In the genomic region with DNA sequence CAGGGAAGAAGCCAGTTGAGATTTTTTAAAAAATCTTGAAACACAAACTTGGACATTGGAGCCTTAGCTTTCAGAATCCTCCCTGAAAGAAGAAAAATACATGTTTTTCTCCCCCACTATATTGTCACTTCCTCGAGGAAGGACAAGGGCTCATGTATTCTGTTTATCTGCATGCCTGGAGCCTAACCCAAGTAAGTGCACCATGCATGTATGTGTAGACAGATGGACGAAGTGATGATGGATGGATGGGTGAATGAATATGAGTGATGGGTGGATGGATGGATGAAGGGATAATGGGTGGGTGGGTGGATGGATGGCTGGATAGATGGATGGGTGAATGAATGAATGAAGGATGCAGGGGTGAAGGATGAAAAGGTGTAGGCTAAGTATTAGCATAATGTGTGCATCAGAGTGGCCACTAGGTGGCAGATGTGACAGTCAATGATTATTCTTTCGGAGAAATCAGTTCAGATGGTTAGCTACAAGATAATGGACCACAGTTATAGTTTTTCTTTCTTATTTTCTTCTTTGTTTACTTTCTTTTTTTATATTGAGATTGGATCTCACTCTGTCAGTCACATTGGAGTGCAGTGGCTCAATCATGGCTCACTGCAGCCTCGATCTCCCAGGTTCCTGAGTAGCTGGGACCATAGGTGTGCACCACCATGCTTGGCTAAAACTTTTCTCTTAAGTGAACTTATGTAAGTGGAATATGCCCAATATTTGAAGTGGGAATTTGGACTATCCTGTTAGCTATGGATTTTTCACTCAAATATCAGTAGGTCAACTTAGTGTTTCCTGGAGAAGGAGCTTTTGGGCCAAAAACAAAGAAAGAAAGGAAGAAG, we compare ENCODE assay signal across 8 cellular contexts. TPM values are rescaled to one million over a fixed set of nuclear protein-coding genes. Genes with fewer than 3 reads are reported as not detected.
DNase-seq lines count a peak whose midpoint lies in the region; ATAC-seq and TF ChIP-seq lines count a peak whose summit lies in the region.

No MANE protein-coding gene starts in this region.

- H3K4me3 Mint-ChIP-seq in CD8-positive, alpha-beta T cell: no peak overlapping the region

- no peaks in the 10 kb centered on the region for H3K27me3 ChIP-seq in CD8-positive, alpha-beta T cell (ENCODE audit: insufficient read depth, low read length)
- H3K27me3 ChIP-seq in gastroesophageal sphincter: peaks cover 64% of the 10 kb centered on the region

- no peaks in the 10 kb centered on the region for H3K4me1 ChIP-seq in CD8-positive, alpha-beta T cell (ENCODE audit: insufficient read depth, low read length)
- H3K4me1 ChIP-seq in gastroesophageal sphincter: no peaks in the 10 kb centered on the region

- no peaks in the 10 kb centered on the region for H3K36me3 ChIP-seq in CD8-positive, alpha-beta T cell (ENCODE audit: insufficient read depth, low read length)
- no peaks in the 10 kb centered on the region for H3K36me3 ChIP-seq in gastroesophageal sphincter

- TF ChIP-seq EP300 in gastroesophageal sphincter (IDR thresholded peaks at IDR 0.05): no peak

- no peak overlapping the region for H3K4me3 ChIP-seq in CD8-positive, alpha-beta T cell (ENCODE audit: low read depth, low read length)
- H3K4me3 ChIP-seq in gastroesophageal sphincter: no peak overlapping the region
- no peak overlapping the region for H3K4me3 ChIP-seq in retinal pigment epithelial cell (ENCODE audit: low read length)

- no peaks in the 10 kb centered on the region for H3K9me3 ChIP-seq in CD8-positive, alpha-beta T cell (ENCODE audit: low read length)
- H3K9me3 ChIP-seq in gastroesophageal sphincter: peaks cover 0 to 17% (median 0%) of the 10 kb centered on the region in 3 donors

- no peak overlapping the region for H3K27ac ChIP-seq in CD8-positive, alpha-beta T cell (ENCODE audit: low read depth, low read length)
- no peak overlapping the region for H3K27ac ChIP-seq in gastroesophageal sphincter

- POLR2A ChIA-PET in CD8-positive, alpha-beta T cell (lab: Charles Lee): interaction anchor here (1.2 kb wide), 1 partner anchor 28 kb away, joined by 3 read pairs; no protein-coding TSS in a partner anchor

- H3K9me3 Mint-ChIP-seq in CD8-positive, alpha-beta T cell: peaks cover 11% of the 10 kb centered on the region

- TF ChIP-seq POLR2A in gastroesophageal sphincter (IDR thresholded peaks at IDR 0.05): no peak

- intact Hi-C loops in CD8-positive, alpha-beta T cell (cut with DNase I, micrococcal nuclease): no loop called here

- no peak overlapping the region for H3K27ac Mint-ChIP-seq in CD8-positive, alpha-beta T cell

- peak in 5 of 7 experiments; percentile 9 to 44 (median 33) for DNase-seq in CD8-positive, alpha-beta T cell
- peak; percentile 27 for DNase-seq in NCI-H446 treated with DMSO at 0.1 percent for 48 hours (lab: John Stamatoyannopoulos, UW)
- peak; percentile 47 to 54 for DNase-seq in activated T-cell treated with anti-CD3 and anti-CD28 coated beads, Interleukin-2, amount 50 U/mL, for 48 hours
- DNase-seq in retinal pigment epithelial cell (ENCODE audit: low read depth): no peak

- peaks cover 33% of the 10 kb centered on the region for H3K27me3 Mint-ChIP-seq in CD8-positive, alpha-beta T cell (ENCODE audit: low read depth)

- H3K36me3 Mint-ChIP-seq in CD8-positive, alpha-beta T cell: no peaks in the 10 kb centered on the region

- H3K4me1 Mint-ChIP-seq in CD8-positive, alpha-beta T cell (ENCODE audit: low read depth): no peaks in the 10 kb centered on the region

- 7 to 10% methylated on average over 2 to 3 of the region's 4 CpGs for WGBS in gastroesophageal sphincter (ENCODE audit: low coverage in 1 of 2), 2 donors

- CTCF ChIA-PET in CD8-positive, alpha-beta T cell (lab: Charles Lee): interaction anchor here (0.6 to 1.7 kb wide), 25 partner anchors 8 to 832 kb away, joined by 3 to 16 read pairs (median 3); no protein-coding TSS in a partner anchor

- TF ChIP-seq CTCF in CD8-positive, alpha-beta T cell (IDR thresholded peaks at IDR 0.05): peak; percentile 91
- peak; percentile 53 to 71 (median 60) for TF ChIP-seq CTCF in gastroesophageal sphincter (IDR thresholded peaks at IDR 0.05)
- peak; percentile 77 for TF ChIP-seq CTCF in retinal pigment epithelial cell (conservative IDR thresholded peaks at IDR 0.05; ENCODE audit: low read depth, low read length)

- peak; percentile 71 for ATAC-seq in CD8-positive, alpha-beta T cell
- ATAC-seq in GM18858 (IDR thresholded peaks at IDR 0.05; ENCODE audit: unreplicated experiment) (peak; percentile 93), HG03039 (IDR thresholded peaks at IDR 0.05; ENCODE audit: unreplicated experiment) (peak; percentile 81), gastroesophageal sphincter (no peak), GM21576 (IDR thresholded peaks at IDR 0.05; ENCODE audit: unreplicated experiment) (no peak)

RNA-seq across cellular contexts. Expression of a gene that starts 18.5 kb away (rescaled TPM):
- 10 to 100 TPM; 84.4 to 85.3 TPM for total RNA-seq in CD8-positive, alpha-beta T cell
- 10 to 100 TPM; 13.2 to 18.8 (median 16.1) TPM for total RNA-seq in gastroesophageal sphincter

RNA-seq across cellular contexts. Expression of a gene that starts 55.9 kb away (rescaled TPM):
- total RNA-seq in CD8-positive, alpha-beta T cell: 10 to 100 TPM; 10.9 to 11.8 TPM
- total RNA-seq in gastroesophageal sphincter: 10 to 100 TPM; 10.6 to 18.5 (median 15.5) TPM

Comparison
In these comparisons a context has a peak if more than half of its experiments do, and no peak if none do; other contexts are left out.
1. ATAC-seq: peak in CD8-positive, alpha-beta T cell (single experiment), GM18858 (single experiment) and HG03039 (single experiment); none in gastroesophageal sphincter (single experiment) and GM21576 (single experiment).
2. RNA of a gene that starts 18.5 kb away (total RNA-seq): 84.4 to 85.3 TPM in CD8-positive, alpha-beta T cell; 13.2 to 18.8 TPM in gastroesophageal sphincter; every median in the first group is over 4 times any median in the second.
3. Peak in every context shown above with its lines, with median percentiles within 50 percentile points of each other: CTCF ChIP-seq.